In the genomic region with DNA sequence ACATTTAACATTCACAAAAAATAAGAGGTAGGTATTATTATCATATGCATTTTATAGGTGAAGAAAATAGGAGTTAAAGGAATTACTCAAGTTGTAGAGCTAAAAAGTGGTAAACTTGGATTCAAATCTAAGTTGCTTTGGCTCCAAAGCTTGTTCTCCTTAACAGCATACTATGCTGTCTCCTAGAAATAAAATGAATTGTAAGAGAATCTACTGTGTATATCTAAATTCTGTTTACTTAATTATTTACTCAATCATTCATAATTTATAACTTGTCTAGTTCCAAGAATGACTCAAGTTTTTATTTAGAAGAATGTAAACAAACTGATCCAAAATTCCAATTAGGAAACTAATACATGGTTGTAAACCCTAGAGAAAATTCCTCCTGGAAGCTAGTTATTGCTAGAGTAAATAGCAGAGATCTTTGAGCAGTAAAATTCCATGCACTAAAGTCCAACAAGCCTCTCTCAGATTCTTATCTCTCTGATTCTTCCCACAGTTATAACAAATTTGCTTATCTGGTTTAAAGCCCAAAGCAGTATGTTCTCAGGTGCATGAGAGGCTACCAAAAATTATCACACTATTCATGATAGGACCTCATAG, we compare ENCODE assay signal across 22 cellular contexts.
"Had no signal": no experiment of that assay in that cellular context is flagged by ENCODE, and none has a peak within 500 bp of the region (broad histone marks: within the 10 kb centered on the region; RNA-seq: fewer than 3 reads in every experiment).

No MANE protein-coding gene starts in this region.

- H3K27me3 ChIP-seq: dorsolateral prefrontal cortex, neural progenitor cell, suprapubic skin, vagina had no signal

- FAIRE-seq: colon, keratinocyte had no signal

- H3K4me3 ChIP-seq: dorsolateral prefrontal cortex, left ventricle myocardium inferior, neural progenitor cell, psoas muscle, smooth muscle cell, suprapubic skin, vagina had no signal

- H3K27ac ChIP-seq: dorsolateral prefrontal cortex, epithelial cell of prostate, left ventricle myocardium inferior, neural progenitor cell, psoas muscle, suprapubic skin, vagina had no signal

- H3K9ac ChIP-seq: neural progenitor cell had no signal

- DNase-seq: activated CD4-positive, alpha-beta memory T cell treated with anti-CD3 and anti-CD28 coated beads, Interleukin-2, amount 10 ng/mL, durations not matched to agents 7 days and 5 days; activated CD4-positive, alpha-beta T cell treated with anti-CD3 and anti-CD28 coated beads for 48 hours; activated CD4-positive, CD25-positive, alpha-beta regulatory T cell; activated CD8-positive, alpha-beta memory T cell treated with anti-CD3 and anti-CD28 coated beads, Interleukin-2, amount 10 ng/mL, durations not matched to agents 7 days and 5 days; caudate nucleus; dorsolateral prefrontal cortex; endodermal cell; foreskin melanocyte; left ventricle myocardium inferior; naive thymus-derived CD4-positive, alpha-beta T cell; psoas muscle; stimulated activated CD4-positive, alpha-beta T cell treated with anti-CD3 and anti-CD28 coated beads, Interleukin-4, amount 100 ng/mL, for 1 hour; stimulated activated naive CD8-positive, alpha-beta T cell treated with anti-CD3 and anti-CD28 coated beads, Interleukin-15, amount 100 ng/mL, for 72 hours; T-helper 2 cell had no signal

- H3K36me3 ChIP-seq: left ventricle myocardium inferior, neural progenitor cell, suprapubic skin, vagina had no signal

- H3K9me3 ChIP-seq: psoas muscle, suprapubic skin, vagina had no signal

- H3K4me1 ChIP-seq: neural progenitor cell, suprapubic skin had no signal

- ATAC-seq: activated CD8-positive, alpha-beta memory T cell treated with anti-CD3 and anti-CD28 coated beads, Interleukin-2, amount 10 ng/mL, durations not matched to agents 7 days and 5 days; naive thymus-derived CD4-positive, alpha-beta T cell; psoas muscle; right cardiac atrium; stimulated activated naive CD8-positive, alpha-beta T cell treated with anti-CD3 and anti-CD28 coated beads, Interleukin-15, amount 100 ng/mL, for 72 hours had no signal
